Comparison of ENCODE assay signal across 22 cellular contexts in the genomic region with DNA sequence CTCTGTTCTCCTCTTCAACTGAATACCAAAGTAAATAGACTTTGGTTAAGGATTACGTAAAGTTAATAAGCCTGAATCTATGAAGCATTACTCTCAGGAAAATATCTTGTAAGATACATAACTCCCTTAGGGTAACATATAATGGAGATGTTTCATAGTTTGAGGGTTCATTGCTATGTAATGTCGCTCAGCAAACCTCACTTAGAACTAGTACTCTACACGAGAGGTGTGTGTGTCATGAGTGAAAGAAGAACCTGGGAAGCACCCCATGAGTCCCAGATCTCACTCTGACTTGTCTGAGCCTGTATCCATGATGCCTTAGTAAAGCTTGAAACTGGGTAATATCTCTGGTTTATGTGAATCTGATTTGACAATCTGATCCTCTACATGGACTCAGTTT.
DNase-seq lines count a peak whose midpoint lies in the region; TF ChIP-seq lines count a peak whose summit lies in the region.
"Had no signal": no experiment of that assay in that cellular context is flagged by ENCODE, and none has a peak within 500 bp of the region (broad histone marks: within the 10 kb centered on the region; RNA-seq: fewer than 3 reads in every experiment).

No MANE protein-coding gene starts in this region.

- no peaks in the 10 kb centered on the region for H4K20me1 ChIP-seq in mammary epithelial cell (ENCODE audit: insufficient read depth, low read length)
- no peaks in the 10 kb centered on the region for H4K20me1 ChIP-seq in MM.1S (ENCODE audit: insufficient read depth, low read length)
- H4K20me1 ChIP-seq: BLaER1 had no signal

- H3K27me3 ChIP-seq in mammary epithelial cell (ENCODE audit: insufficient read depth, low read length): no peaks in the 10 kb centered on the region
- H3K27me3 ChIP-seq in breast epithelium: no peaks in the 10 kb centered on the region
- no peaks in the 10 kb centered on the region for H3K27me3 ChIP-seq in MM.1S (replicated peaks; ENCODE audit: insufficient read depth, low read length)
- H3K27me3 ChIP-seq: BE2C, BLaER1 had no signal

- CTCF ChIA-PET in mammary epithelial cell (lab: Charles Lee; ENCODE audit: low non-redundant PET): no interaction called here

- H3K9me3 ChIP-seq in mammary epithelial cell (replicated peaks; ENCODE audit: insufficient read depth, low read length): no peaks in the 10 kb centered on the region
- H3K9me3 ChIP-seq in breast epithelium: no peaks in the 10 kb centered on the region
- H3K9me3 ChIP-seq in MM.1S (replicated peaks; ENCODE audit: insufficient read depth, low read length): no peaks in the 10 kb centered on the region
- H3K9me3 ChIP-seq: BE2C, BLaER1 had no signal

- H3K9ac ChIP-seq in mammary epithelial cell (ENCODE audit: insufficient read depth, low read length): no peak overlapping the region
- H3K9ac ChIP-seq in MM.1S (ENCODE audit: low read length): no peak overlapping the region
- H3K9ac ChIP-seq: BLaER1 had no signal

- no peaks in the 10 kb centered on the region for H3K9me2 ChIP-seq in MM.1S (replicated peaks; ENCODE audit: insufficient read depth, low read length)

- intact Hi-C loops in mammary epithelial cell (cut with micrococcal nuclease): no loop called here
- intact Hi-C loops in breast epithelium (cut with DNase I; ENCODE audit: low total_unique reads): no loop called here

- H3K79me2 ChIP-seq in mammary epithelial cell (ENCODE audit: insufficient read depth, low read length) (no peaks in the 10 kb centered on the region), MM.1S (ENCODE audit: low read length) (no peaks in the 10 kb centered on the region)

- BruUV-seq in mammary epithelial cell (replicated peaks; lab: Mats Ljungman, UMichigan): no TSS peak

- H3K4me2 ChIP-seq in mammary epithelial cell (ENCODE audit: insufficient read depth, low read depth, low read length): no peak overlapping the region
- no peak overlapping the region for H3K4me2 ChIP-seq in MM.1S (ENCODE audit: low read depth, low read length)
- H3K4me2 ChIP-seq: A549, BLaER1 had no signal

- H3K36me3 ChIP-seq in mammary epithelial cell (ENCODE audit: insufficient read depth, low read length) (no peaks in the 10 kb centered on the region), breast epithelium (no peaks in the 10 kb centered on the region), MM.1S (replicated peaks; ENCODE audit: insufficient read depth, low read length) (no peaks in the 10 kb centered on the region)
- H3K36me3 ChIP-seq: BE2C, BLaER1 had no signal

- H3K27ac ChIP-seq in mammary epithelial cell (ENCODE audit: insufficient read depth, low read depth, low read length) (no peak overlapping the region), breast epithelium (no peak overlapping the region), epithelial cell of prostate (no peak overlapping the region), MM.1S (ENCODE audit: low read length) (no peak overlapping the region)
- H3K27ac ChIP-seq: 22Rv1, A549, BLaER1 had no signal

- TF ChIP-seq POLR2A in breast epithelium (IDR thresholded peaks at IDR 0.05): no peak

- H3K4me3 ChIP-seq in mammary epithelial cell (replicated peaks in 1 of 3; ENCODE audit: insufficient read depth in 1 of 3, low read depth in 2 of 3, low read length in 3 of 3) (no peak overlapping the region), breast epithelium (no peak overlapping the region), MM.1S (ENCODE audit: low read length) (no peak overlapping the region)
- H3K4me3 ChIP-seq: A549, BLaER1, GM12878 had no signal

- no peaks in the 10 kb centered on the region for H3F3A ChIP-seq in MM.1S (ENCODE audit: insufficient read depth, low read length)

- TF ChIP-seq CTCF in mammary epithelial cell (conservative IDR thresholded peaks at IDR 0.05 in 1 of 2, IDR thresholded peaks at IDR 0.05 in 1 of 2; ENCODE audit: extremely low read depth in 1 of 2, insufficient read depth in 1 of 2, low read depth in 1 of 2, low read length in 2 of 2) (no peak), breast epithelium (IDR thresholded peaks at IDR 0.05) (no peak), MM.1S (IDR thresholded peaks at IDR 0.05; ENCODE audit: low read length) (no peak)

- H3K4me1 ChIP-seq in mammary epithelial cell (ENCODE audit: insufficient read depth, low read length): no peaks in the 10 kb centered on the region
- H3K4me1 ChIP-seq in breast epithelium: no peaks in the 10 kb centered on the region
- H3K4me1 ChIP-seq in MM.1S (ENCODE audit: low read length): no peaks in the 10 kb centered on the region
- H3K4me1 ChIP-seq: A549, BE2C, BLaER1 had no signal

- dilution Hi-C loops in mammary epithelial cell (cut with HindIII; ENCODE audit: low sequenced_read_pairs): no loop called here

- no peak overlapping the region for H2AFZ ChIP-seq in mammary epithelial cell (ENCODE audit: low read depth, low read length)
- H2AFZ ChIP-seq in MM.1S (ENCODE audit: low read length): no peak overlapping the region

- in situ Hi-C loops in mammary epithelial cell (cut with MboI; ENCODE audit: low sequenced_read_pairs in 2 of 2): no loop called here

- 21% methylated on average over 3 of the region's 3 CpGs for WGBS in mammary epithelial cell (ENCODE audit: low coverage, missing lambda C conversion rate)

- DNase-seq in mammary epithelial cell (peak; percentile 43), breast epithelium (ENCODE audit: low spot score in 2 of 2) (no peak), epithelial cell of prostate (ENCODE audit: low read depth, low spot score) (peak; percentile 24), MM.1S (no peak), AG20443 (ENCODE audit: low spot score) (no peak)
- DNase-seq: BE2C; C1 segment of cervical spinal cord; CD4-positive, alpha-beta memory T cell; CD4-positive, CD25-positive, alpha-beta regulatory T cell; CD8-positive, alpha-beta memory T cell; COR-L47; DMS 273 treated with DMSO at 0.1 percent for 48 hours; DMS153; DMS53; DMS79; DND-41; EL; GDM1 had no signal

Comparison
In these comparisons a context has a peak if more than half of its experiments do, and no peak if none do; other contexts are left out.
1. DNase-seq: peak in mammary epithelial cell (single experiment) and epithelial cell of prostate (single experiment); none in breast epithelium (0 of 2), MM.1S (single experiment) and AG20443 (single experiment).